In the genomic region with DNA sequence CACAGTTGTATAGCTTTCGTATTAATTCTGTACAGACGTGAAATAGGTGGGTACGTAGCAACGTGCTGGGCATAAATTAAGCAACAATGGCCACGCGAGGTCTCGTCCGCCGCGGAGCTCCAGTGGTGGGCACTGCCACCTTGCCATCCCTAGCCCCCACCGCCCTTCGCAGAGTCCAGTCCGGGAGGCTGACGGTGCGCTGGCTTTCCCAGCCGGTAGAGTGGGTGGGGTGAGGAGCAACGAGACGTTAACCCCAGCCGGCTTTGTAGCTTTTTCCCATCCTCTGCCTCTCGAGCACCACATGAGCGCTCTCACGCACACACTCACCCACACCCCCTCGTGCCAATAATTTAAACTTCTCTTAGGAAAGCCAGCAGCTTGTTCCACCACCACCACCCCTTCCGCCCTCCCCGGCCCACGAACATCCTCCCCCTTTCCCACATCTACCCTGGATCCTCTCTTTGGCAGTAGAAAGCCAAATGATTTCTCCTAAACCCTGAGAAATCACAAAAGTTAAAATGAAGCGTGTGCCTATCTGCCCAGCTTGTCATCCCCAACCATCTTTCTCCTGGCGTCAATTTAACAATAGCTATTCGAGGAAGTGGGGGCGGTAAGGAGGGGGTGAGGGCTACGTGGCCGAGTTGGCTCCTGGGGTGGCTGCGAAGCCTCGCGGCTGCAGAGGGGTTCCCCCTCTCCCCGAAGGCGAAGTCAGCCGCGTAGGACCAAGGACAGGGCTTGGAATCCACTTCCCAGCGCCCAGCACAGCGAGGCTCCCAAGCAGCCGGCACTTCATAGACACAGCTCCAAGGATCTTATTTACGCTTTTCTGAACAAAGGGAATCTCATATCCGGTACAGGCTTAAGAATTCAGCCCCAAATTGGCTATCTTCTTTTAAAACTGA, we compare ENCODE assay signal across 12 cellular contexts. TPM values are rescaled to one million over a fixed set of nuclear protein-coding genes. Genes with fewer than 3 reads are reported as not detected.
A peak's percentile ranks its signal among the peaks of the same experiment; 100 is the strongest.
DNase-seq lines count a peak whose midpoint lies in the region; ATAC-seq and TF ChIP-seq lines count a peak whose summit lies in the region.
"Had no signal": no experiment of that assay in that cellular context is flagged by ENCODE, and none has a peak within 500 bp of the region (broad histone marks: within the 10 kb centered on the region; RNA-seq: fewer than 3 reads in every experiment).

No MANE protein-coding gene starts in this region.

- no peak for TF ChIP-seq CTCF in astrocyte of the cerebellum (IDR thresholded peaks at IDR 0.05; ENCODE audit: low read depth, low read length, missing control alignments)

- H3K4me1 ChIP-seq in iPS-20b (ENCODE audit: insufficient read depth, low read length) (peaks cover 22% of the 10 kb centered on the region; the same call in 1 of the 2 replicates), skeletal muscle tissue (ENCODE audit: control insufficient read depth in 3 of 3, insufficient read depth in 3 of 3, low read length in 3 of 3) (peaks cover 15 to 31% (median 18%) of the 10 kb centered on the region in 3 donors)
- H3K4me1 ChIP-seq: SJSA1 had no signal

- in situ Hi-C loops in astrocyte of the cerebellum (cut with HindIII; ENCODE audit: low sequenced_read_pairs), result no loop called here

- H3K4me3 ChIP-seq in astrocyte of the cerebellum (ENCODE audit: low read depth, low read length), result peak overlapping the region; percentile 57
- H3K4me3 ChIP-seq in iPS-20b (ENCODE audit: low read length), result peak overlapping the region; percentile 83
- H3K4me3 ChIP-seq in skeletal muscle tissue (ENCODE audit: low read length in 3 of 3), result peak overlapping the region; percentile 34 to 65 (median 57)

- H3K27me3 ChIP-seq in iPS-20b (ENCODE audit: insufficient read depth, low read length), result peaks cover 76% of the 10 kb centered on the region
- H3K27me3 ChIP-seq in skeletal muscle tissue (ENCODE audit: control insufficient read depth in 3 of 3, insufficient read depth in 3 of 3, low read length in 3 of 3), result peaks cover 59 to 74% (median 71%) of the 10 kb centered on the region in 3 donors
- H3K27me3 ChIP-seq: SJSA1 had no signal

- peak; percentile 56 for DNase-seq in LHCN-M2 (ENCODE audit: low read depth)
- no peak for DNase-seq in astrocyte of the cerebellum (ENCODE audit: low read depth)
- DNase-seq in SIG-M5 treated with dmso at 0.1 percent for 504 hours (lab: John Stamatoyannopoulos, UW; ENCODE audit: unreplicated experiment), result no peak
- no peak for DNase-seq in GDM1 (lab: John Stamatoyannopoulos, UW)
- DNase-seq: HCEC 1CT had no signal

- H3K9ac ChIP-seq in iPS-20b (ENCODE audit: low read depth, low read length) (no peak overlapping the region; the same call in 1 of the 2 replicates), skeletal muscle tissue (ENCODE audit: low read depth in 1 of 3, low read length in 3 of 3) (no peak overlapping the region)

- H3K9me3 ChIP-seq in iPS-20b (ENCODE audit: insufficient read depth, low read depth, low read length) (no peaks in the 10 kb centered on the region), skeletal muscle tissue (ENCODE audit: control insufficient read depth in 3 of 3, low read length in 3 of 3) (peaks cover 0 to 4% (median 0%) of the 10 kb centered on the region in 3 donors)
- H3K9me3 ChIP-seq: SJSA1 had no signal

- ATAC-seq in HG03565 (IDR thresholded peaks at IDR 0.05; ENCODE audit: unreplicated experiment), result no peak
- no peak for ATAC-seq in HG02610 (IDR thresholded peaks at IDR 0.05; ENCODE audit: unreplicated experiment)
- ATAC-seq: stimulated activated memory B cell treated with anti-CD40 and anti-IgM and Interleukin-4, amounts not matched to agents 10 μg/mL and 1 μg/mL and 100 μg/mL, for 72 hours had no signal

- H3K36me3 ChIP-seq in iPS-20b (ENCODE audit: insufficient read depth, low read depth, low read length), result no peaks in the 10 kb centered on the region
- no peaks in the 10 kb centered on the region for H3K36me3 ChIP-seq in skeletal muscle tissue (ENCODE audit: control insufficient read depth in 3 of 3, insufficient read depth in 3 of 3, low read length in 3 of 3)
- H3K36me3 ChIP-seq: SJSA1 had no signal

- H3K27ac ChIP-seq in iPS-20b (ENCODE audit: low read length) (no peak overlapping the region), skeletal muscle tissue (ENCODE audit: low read depth, low read length) (no peak overlapping the region)
- H3K27ac ChIP-seq: SJSA1 had no signal

RNA-seq across cellular contexts. Expression of gene ELAVL2, which starts 1.5 kb away (rescaled TPM):
- 4.4 and 7.5 TPM in 2 replicates for total RNA-seq in LHCN-M2 (2014; rRNA removed)
- 2.6 TPM for polyA plus RNA-seq in LHCN-M2 (2012)
- 3.1 TPM for total RNA-seq in skeletal muscle tissue
- total RNA-seq: activated T-helper 2 cell treated with anti-CD3 and anti-CD28 coated beads, Interferon-gamma antibody, Interleukin-2, Interleukin-4, amounts not matched to agents 10 μg/mL and 5 μg/mL and 100 μg/mL, durations not matched to agents 14 hours and 24 hours and 36 hours had no signal
